In the genomic region with DNA sequence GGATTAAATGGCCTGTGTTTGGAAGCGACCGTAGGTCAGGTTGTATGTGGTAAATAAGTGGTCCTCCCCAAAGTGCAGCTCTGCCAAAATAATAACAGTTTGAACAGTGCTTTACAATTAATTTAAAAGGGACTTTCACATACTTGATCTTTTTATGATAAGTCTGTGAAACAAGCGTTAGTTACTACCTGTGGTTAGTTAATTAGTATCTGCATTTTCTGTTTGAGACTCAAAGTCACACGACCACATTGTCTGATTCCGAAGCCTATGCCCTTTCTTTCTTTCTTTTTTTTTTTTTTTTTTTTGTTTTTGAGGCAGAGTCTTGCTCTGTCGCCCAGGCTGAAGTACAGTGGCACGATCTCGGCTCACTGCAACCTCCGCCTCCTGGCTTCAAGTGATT, we compare ENCODE assay signal across 11 cellular contexts.
"Had no signal": no experiment of that assay in that cellular context is flagged by ENCODE, and none has a peak within 500 bp of the region (broad histone marks: within the 10 kb centered on the region; RNA-seq: fewer than 3 reads in every experiment).

No MANE protein-coding gene starts in this region.

- H3K4me1 ChIP-seq: HAP-1 had no signal

- DNase-seq: GM23248, GOT3, H7, H9, HCEC 1CT, HFFc6 had no signal

- H2AFZ ChIP-seq: GM23248, GM23338 had no signal

- ATAC-seq: GM23338, HCT116 had no signal

- H3K4me2 ChIP-seq: GM23338 had no signal

- H3K9me3 ChIP-seq: HAP-1 had no signal

- H3K4me3 ChIP-seq: GM23248, GM23338, HAP-1 had no signal

- H3K9ac ChIP-seq: GM23248 had no signal

- H3K27ac ChIP-seq: GM23248 had no signal

- FAIRE-seq: H1, H54 had no signal
